8 cellular contexts compared by ENCODE assay signal in the genomic region with DNA sequence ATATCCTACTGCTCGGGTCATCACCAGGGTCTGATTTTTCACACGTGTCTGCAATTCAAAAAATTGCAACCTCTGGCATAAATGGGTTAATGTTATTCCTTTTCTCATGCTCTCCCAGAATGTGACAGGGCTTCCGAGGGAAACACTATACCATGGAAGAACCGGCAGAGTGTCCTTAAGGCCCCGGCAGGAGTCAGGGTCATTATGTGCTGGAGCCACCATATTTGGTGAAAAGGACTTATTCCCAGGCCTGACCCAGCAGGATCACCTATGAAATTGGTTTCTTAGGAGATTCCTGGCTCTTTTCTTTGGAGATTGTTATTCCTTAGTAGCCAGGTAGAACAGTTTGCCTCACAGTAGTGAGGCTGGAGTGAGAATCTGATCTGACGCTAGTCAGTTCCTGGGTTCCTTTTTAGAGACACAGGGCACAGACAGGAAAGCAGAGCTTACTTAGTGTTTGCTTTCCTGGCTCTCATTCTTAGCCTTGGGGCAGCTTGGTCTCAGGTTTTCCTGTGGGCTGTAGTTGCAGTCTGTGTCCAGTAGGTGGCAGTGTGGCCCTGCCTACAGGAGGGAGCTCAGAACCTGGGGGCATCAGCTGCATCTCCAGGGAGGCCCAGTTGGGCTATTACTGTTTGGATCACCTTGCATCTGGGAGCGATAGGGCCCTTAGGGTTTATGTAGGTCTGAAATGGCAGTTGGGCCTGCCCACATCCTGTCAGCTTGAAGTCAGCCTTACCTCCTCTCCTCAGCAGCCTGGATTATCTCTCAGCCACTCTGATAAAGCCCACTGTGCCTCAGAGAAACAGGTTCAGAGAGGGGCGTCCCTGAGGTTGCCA. TPM values are rescaled to one million over a fixed set of nuclear protein-coding genes. Genes with fewer than 3 reads are reported as not detected.
DNase-seq lines count a peak whose midpoint lies in the region; ATAC-seq and TF ChIP-seq lines count a peak whose summit lies in the region.

No MANE protein-coding gene starts in this region.

- H4K20me1 ChIP-seq in KMS-11 (ENCODE audit: insufficient read depth), result peaks cover 7% of the 10 kb centered on the region; the same call in 1 of the 2 replicates
- H4K20me1 ChIP-seq in osteoblast (ENCODE audit: insufficient read depth, low read length), result peaks cover 60% of the 10 kb centered on the region

- no peaks in the 10 kb centered on the region for H3K9me3 ChIP-seq in osteoblast (ENCODE audit: low read depth, low read length)

- H3K27me3 ChIP-seq in KMS-11 (ENCODE audit: insufficient read depth, low read depth) (no peaks in the 10 kb centered on the region), osteoblast (ENCODE audit: insufficient read depth, low read length) (no peaks in the 10 kb centered on the region)

- H3K27ac Mint-ChIP-seq in activated T-helper 17 cell treated with anti-CD3 and anti-CD28 coated beads, Interleukin-2, amount 50 U/mL, for 72 hours, result no peak overlapping the region
- peak overlapping the region; percentile 6 for H3K27ac Mint-ChIP-seq in type B pancreatic cell

- peaks cover 10% of the 10 kb centered on the region for H3K4me1 ChIP-seq in KMS-11 (ENCODE audit: low read depth, poor library complexity, severe bottlenecking)
- H3K4me1 ChIP-seq in osteoblast (ENCODE audit: insufficient read depth, low read length), result no peaks in the 10 kb centered on the region

- H2AFZ ChIP-seq in KMS-11 (ENCODE audit: low read depth), result no peak overlapping the region
- no peak overlapping the region for H2AFZ ChIP-seq in osteoblast (ENCODE audit: low read length)

- peaks cover 4% of the 10 kb centered on the region for H3K4me1 Mint-ChIP-seq in activated T-helper 17 cell treated with anti-CD3 and anti-CD28 coated beads, Interleukin-2, amount 50 U/mL, for 72 hours
- H3K4me1 Mint-ChIP-seq in type B pancreatic cell (ENCODE audit: unreplicated experiment), result peaks cover 8% of the 10 kb centered on the region

- peaks cover 89% of the 10 kb centered on the region for H3K36me3 Mint-ChIP-seq in activated T-helper 17 cell treated with anti-CD3 and anti-CD28 coated beads, Interleukin-2, amount 50 U/mL, for 72 hours (ENCODE audit: low read depth)
- peaks cover 18% of the 10 kb centered on the region for H3K36me3 Mint-ChIP-seq in type B pancreatic cell

- TF ChIP-seq CTCF in KMS-11 (conservative IDR thresholded peaks at IDR 0.05; ENCODE audit: low read depth, low read length), result peak; percentile 99
- peak; percentile 94 for TF ChIP-seq CTCF in RWPE1 (conservative IDR thresholded peaks at IDR 0.05; ENCODE audit: low read depth)
- TF ChIP-seq CTCF in osteoblast (IDR thresholded peaks at IDR 0.05; ENCODE audit: extremely low read depth, low read depth, low read length), result peak; percentile 98
- peak; percentile 99 for TF ChIP-seq CTCF in type B pancreatic cell (conservative IDR thresholded peaks at IDR 0.05)

- no peak overlapping the region for H3K4me3 ChIP-seq in KMS-11 (IDR thresholded peaks at IDR 0.05; ENCODE audit: insufficient read depth, low read depth, low read length)
- H3K4me3 ChIP-seq in osteoblast (ENCODE audit: insufficient read depth, low read length), result no peak overlapping the region

- no peak overlapping the region for H3K27ac ChIP-seq in KMS-11
- H3K27ac ChIP-seq in RWPE1, result peak overlapping the region; percentile 9
- no peak overlapping the region for H3K27ac ChIP-seq in osteoblast (ENCODE audit: low read depth, low read length)

- H3K4me3 Mint-ChIP-seq in activated T-helper 17 cell treated with anti-CD3 and anti-CD28 coated beads, Interleukin-2, amount 50 U/mL, for 72 hours, result no peak overlapping the region
- no peak overlapping the region for H3K4me3 Mint-ChIP-seq in type B pancreatic cell

- H3K9me3 Mint-ChIP-seq in activated T-helper 17 cell treated with anti-CD3 and anti-CD28 coated beads, Interleukin-2, amount 50 U/mL, for 72 hours, result no peaks in the 10 kb centered on the region
- no peaks in the 10 kb centered on the region for H3K9me3 Mint-ChIP-seq in type B pancreatic cell

- no peak overlapping the region for H3K4me2 ChIP-seq in KMS-11
- H3K4me2 ChIP-seq in osteoblast (ENCODE audit: insufficient read depth, low read length), result no peak overlapping the region

- H3K27me3 Mint-ChIP-seq in activated T-helper 17 cell treated with anti-CD3 and anti-CD28 coated beads, Interleukin-2, amount 50 U/mL, for 72 hours, result no peaks in the 10 kb centered on the region
- no peaks in the 10 kb centered on the region for H3K27me3 Mint-ChIP-seq in type B pancreatic cell

- H3K79me2 ChIP-seq in KMS-11 (ENCODE audit: insufficient read depth, low read depth) (peaks cover 18% of the 10 kb centered on the region), osteoblast (ENCODE audit: insufficient read depth, low read length) (peaks cover 77% of the 10 kb centered on the region)

- H3K36me3 ChIP-seq in KMS-11 (ENCODE audit: insufficient read depth) (peaks cover 4% of the 10 kb centered on the region; the same call in 1 of the 2 replicates), osteoblast (ENCODE audit: insufficient read depth, low read length) (peaks cover 82% of the 10 kb centered on the region)

- no peak overlapping the region for H3K9ac ChIP-seq in KMS-11

- DNase-seq in DMS53 treated with DMSO at 0.1 percent for 48 hours (lab: John Stamatoyannopoulos, UW; ENCODE audit: unreplicated experiment) (peak; percentile 82), RWPE1 (ENCODE audit: low spot score) (peak; percentile 59), fibroblast of the conjunctiva (ENCODE audit: low read depth) (peak; percentile 63), osteoblast (ENCODE audit: insufficient read length, low spot score, missing footprints) (peak; percentile 97), type B pancreatic cell (ENCODE audit: extremely low spot score, unreplicated experiment) (no peak)

- CTCF ChIA-PET in RWPE1 (lab: Yijun Ruan, JAX), result interaction anchor here (0.5 to 2.3 kb wide), 24 partner anchors 9 to 879 kb away, joined by 3 to 16 read pairs (median 4); a partner anchor contains a TSS

- ATAC-seq in activated T-helper 17 cell treated with anti-CD3 and anti-CD28 coated beads, Interleukin-2, amount 50 U/mL, for 72 hours (replicated peaks), result peak; percentile 81
- ATAC-seq in GM19467 (IDR thresholded peaks at IDR 0.05; ENCODE audit: unreplicated experiment), result no peak

- POLR2A ChIA-PET in RWPE1 (lab: Yijun Ruan, JAX; ENCODE audit: low non-redundant PET), result no interaction called here

RNA-seq across cellular contexts. Expression of a gene that starts 12.4 kb away (rescaled TPM):
- 100 to 1,000 TPM; 114 to 204 TPM for total RNA-seq in activated T-helper 17 cell treated with anti-CD3 and anti-CD28 coated beads, Interleukin-2, amount 50 U/mL, for 72 hours
- 105 and 111 TPM in 2 replicates for total RNA-seq in osteoblast
- total RNA-seq in type B pancreatic cell (ENCODE audit: low replicate concordance), result 205 and 296 TPM in 2 replicates

RNA-seq across cellular contexts. Expression of a gene that starts 16.5 kb away (rescaled TPM):
- total RNA-seq in activated T-helper 17 cell treated with anti-CD3 and anti-CD28 coated beads, Interleukin-2, amount 50 U/mL, for 72 hours, result 1 to 10 TPM; 4.1 to 4.7 TPM
- 5.6 and 6.2 TPM in 2 replicates for total RNA-seq in osteoblast
- total RNA-seq in type B pancreatic cell (ENCODE audit: low replicate concordance), result 10.6 TPM in 2 replicates

RNA-seq across cellular contexts. Expression of a gene that starts 21.3 kb away (rescaled TPM):
- 1 to 10 TPM in 1 of 2 donors, under 1 TPM in 1; 0.50 to 1.3 TPM for total RNA-seq in activated T-helper 17 cell treated with anti-CD3 and anti-CD28 coated beads, Interleukin-2, amount 50 U/mL, for 72 hours
- total RNA-seq in osteoblast, result 0.36 TPM in 1 of 2 replicates, not detected in the other
- total RNA-seq in type B pancreatic cell (ENCODE audit: low replicate concordance), result 2.3 and 2.6 TPM in 2 replicates

RNA-seq across cellular contexts. Expression of a gene that starts 21.7 kb away (rescaled TPM):
- 1 to 10 TPM; 3.6 to 3.9 TPM for total RNA-seq in activated T-helper 17 cell treated with anti-CD3 and anti-CD28 coated beads, Interleukin-2, amount 50 U/mL, for 72 hours
- total RNA-seq in osteoblast (1.1 and 1.2 TPM in 2 replicates), type B pancreatic cell (ENCODE audit: low replicate concordance) (15.2 and 17.8 TPM in 2 replicates)

RNA-seq across cellular contexts. Expression of a gene that starts 25.2 kb away (rescaled TPM):
- not detected for total RNA-seq in activated T-helper 17 cell treated with anti-CD3 and anti-CD28 coated beads, Interleukin-2, amount 50 U/mL, for 72 hours
- total RNA-seq in osteoblast, result not detected in 2 replicates
- not detected in 2 replicates for total RNA-seq in type B pancreatic cell (ENCODE audit: low replicate concordance)
